ENCODE assay signal across 15 cellular contexts in genomic region chr15:89320200-89320599, GRCh38. TPM values are rescaled to one million over a fixed set of nuclear protein-coding genes. Genes with fewer than 3 reads are reported as not detected.
DNase-seq lines count a peak whose midpoint lies in the region; ATAC-seq and TF ChIP-seq lines count a peak whose summit lies in the region.
"Had no signal": no experiment of that assay in that cellular context is flagged by ENCODE, and none has a peak within 500 bp of the region (broad histone marks: within the 10 kb centered on the region; RNA-seq: fewer than 3 reads in every experiment).

No MANE protein-coding gene starts in this region.

- no peak for DNase-seq in activated naive CD4-positive, alpha-beta T cell treated with anti-CD3 and anti-CD28 coated beads for 36 hours
- DNase-seq in activated naive CD4-positive, alpha-beta T cell treated with Interleukin-2 at 50 U/mL for 16 hours: no peak
- no peak for DNase-seq in Calu3
- no peak for DNase-seq in activated naive CD4-positive, alpha-beta T cell treated with anti-CD3 and anti-CD28 coated beads, Interleukin-2, amount 50 U/mL, for 72 hours (ENCODE audit: low spot score in 2 of 2)
- DNase-seq in nephron progenitor cell: no peak
- no peak for DNase-seq in NCI-H226
- no peak for DNase-seq in cerebellar nuclear complex (lab: John Stamatoyannopoulos, UW)
- DNase-seq: AML-193, DMS79 treated with DMSO at 0.1 percent for 48 hours, GOT3, KBM-7, NCI-H2107, NCI-H345, NCI-H69 had no signal

- peaks cover 20% of the 10 kb centered on the region for H3K4me1 Mint-ChIP-seq in activated naive CD4-positive, alpha-beta T cell treated with anti-CD3 and anti-CD28 coated beads for 36 hours (ENCODE audit: low read depth)
- peaks cover 18% of the 10 kb centered on the region for H3K4me1 Mint-ChIP-seq in Calu3 (ENCODE audit: low read depth, unreplicated experiment)
- no peaks in the 10 kb centered on the region for H3K4me1 Mint-ChIP-seq in nephron progenitor cell

- H3K27ac Mint-ChIP-seq in activated naive CD4-positive, alpha-beta T cell treated with anti-CD3 and anti-CD28 coated beads for 36 hours: peak overlapping the region; percentile 44
- H3K27ac Mint-ChIP-seq in Calu3 (ENCODE audit: unreplicated experiment) (peak overlapping the region; percentile 64), nephron progenitor cell (peak overlapping the region; percentile 46)
- H3K27ac Mint-ChIP-seq in activated naive CD4-positive, alpha-beta T cell treated with anti-CD3 and anti-CD28 coated beads, Interleukin-2, amount 50 U/mL, for 72 hours: peak overlapping the region; percentile 50 to 79

- TF ChIP-seq CTCF in Calu3 (IDR thresholded peaks at IDR 0.05; ENCODE audit: unreplicated experiment): no peak
- no peak for TF ChIP-seq CTCF in nephron progenitor cell (IDR thresholded peaks at IDR 0.05)

- H3K4me3 Mint-ChIP-seq in activated naive CD4-positive, alpha-beta T cell treated with anti-CD3 and anti-CD28 coated beads for 36 hours: no peak overlapping the region
- H3K4me3 Mint-ChIP-seq in Calu3 (ENCODE audit: low read depth, unreplicated experiment) (no peak overlapping the region), nephron progenitor cell (no peak overlapping the region)

- intact Hi-C loops in activated naive CD4-positive, alpha-beta T cell treated with anti-CD3 and anti-CD28 coated beads for 36 hours (cut with micrococcal nuclease): no loop called here
- intact Hi-C loops in Calu3 (cut with micrococcal nuclease; ENCODE audit: unreplicated experiment): no loop called here

- CTCF ChIA-PET in activated naive CD4-positive, alpha-beta T cell treated with anti-CD3 and anti-CD28 coated beads for 36 hours (lab: Charles Lee): interaction anchor here (0.6 to 1.6 kb wide), 2 partner anchors 11 to 117 kb away, joined by 3 to 4 read pairs; no protein-coding TSS in a partner anchor
- CTCF ChIA-PET in Calu3 (lab: Charles Lee): no interaction called here

- peaks cover 61% of the 10 kb centered on the region for H3K36me3 Mint-ChIP-seq in activated naive CD4-positive, alpha-beta T cell treated with anti-CD3 and anti-CD28 coated beads for 36 hours (ENCODE audit: low read depth)
- H3K36me3 Mint-ChIP-seq in Calu3 (ENCODE audit: insufficient read depth, unreplicated experiment) (peaks cover 72% of the 10 kb centered on the region), nephron progenitor cell (ENCODE audit: low read depth) (peaks cover 69% of the 10 kb centered on the region)
- H3K36me3 Mint-ChIP-seq in activated naive CD4-positive, alpha-beta T cell treated with anti-CD3 and anti-CD28 coated beads, Interleukin-2, amount 50 U/mL, for 72 hours: peaks cover 13 to 26% of the 10 kb centered on the region in 2 donors

- no peaks in the 10 kb centered on the region for H3K9me3 Mint-ChIP-seq in activated naive CD4-positive, alpha-beta T cell treated with anti-CD3 and anti-CD28 coated beads for 36 hours
- H3K9me3 Mint-ChIP-seq in Calu3 (ENCODE audit: low read depth, unreplicated experiment): no peaks in the 10 kb centered on the region
- H3K9me3 Mint-ChIP-seq in activated naive CD4-positive, alpha-beta T cell treated with anti-CD3 and anti-CD28 coated beads, Interleukin-2, amount 50 U/mL, for 72 hours: no peaks in the 10 kb centered on the region
- no peaks in the 10 kb centered on the region for H3K9me3 Mint-ChIP-seq in nephron progenitor cell

- no peak for ATAC-seq in activated naive CD4-positive, alpha-beta T cell treated with anti-CD3 and anti-CD28 coated beads, Interleukin-2, amount 50 U/mL, for 72 hours
- ATAC-seq in HG03108 (IDR thresholded peaks at IDR 0.05; ENCODE audit: unreplicated experiment): no peak

- no peaks in the 10 kb centered on the region for H3K27me3 Mint-ChIP-seq in activated naive CD4-positive, alpha-beta T cell treated with anti-CD3 and anti-CD28 coated beads for 36 hours (ENCODE audit: low read depth)
- H3K27me3 Mint-ChIP-seq in Calu3 (ENCODE audit: unreplicated experiment): no peaks in the 10 kb centered on the region
- H3K27me3 Mint-ChIP-seq in nephron progenitor cell (ENCODE audit: low read depth, poor library complexity): no peaks in the 10 kb centered on the region

- BruUV-seq in Calu3 (replicated peaks; lab: Mats Ljungman, UMichigan): no TSS peak

RNA-seq across cellular contexts. Expression of gene POLG, which starts 14.4 kb away (rescaled TPM):
- 10 to 100 TPM; 93.0 to 96.5 TPM for total RNA-seq in activated naive CD4-positive, alpha-beta T cell treated with anti-CD3 and anti-CD28 coated beads for 36 hours
- 83.6 and 92.3 TPM in 2 replicates for total RNA-seq in Calu3 (2022)
- 10 to 100 TPM; 76.1 to 83.7 TPM for total RNA-seq in activated naive CD4-positive, alpha-beta T cell treated with anti-CD3 and anti-CD28 coated beads, Interleukin-2, amount 50 U/mL, for 72 hours
